Comparison of ENCODE assay signal across 12 cellular contexts in genomic region chr15:48643236-48643635, GRCh38. TPM values are rescaled to one million over a fixed set of nuclear protein-coding genes. Genes with fewer than 3 reads are reported as not detected.
DNase-seq lines count a peak whose midpoint lies in the region; ATAC-seq, FAIRE-seq and TF ChIP-seq lines count a peak whose summit lies in the region.
"Had no signal": no experiment of that assay in that cellular context is flagged by ENCODE, and none has a peak within 500 bp of the region (broad histone marks: within the 10 kb centered on the region; RNA-seq: fewer than 3 reads in every experiment).

No MANE protein-coding gene starts in this region.

- H3K4me1 ChIP-seq in A673 (ENCODE audit: insufficient read depth, low read length, poor library complexity, severe bottlenecking) (peaks cover 13% of the 10 kb centered on the region), SJSA1 (replicated peaks) (peaks cover 59% of the 10 kb centered on the region), fibroblast of lung (ENCODE audit: control insufficient read depth, extremely low read depth, insufficient read depth, low read length) (peaks cover 11% of the 10 kb centered on the region), psoas muscle (peaks cover 3% of the 10 kb centered on the region)
- H3K4me1 ChIP-seq: colonic mucosa had no signal

- BruUV-seq in A673 (replicated peaks; lab: Mats Ljungman, UMichigan) = no TSS peak

- FAIRE-seq in GM19239 (lab: Jason Lieb, UNC) = no peak
- FAIRE-seq: H1 had no signal

- intact Hi-C loops in A673 (cut with micrococcal nuclease; ENCODE audit: unreplicated experiment) (loop anchor here (10.0 kb wide), 1 partner anchor 138 kb away; no protein-coding TSS in a partner anchor), psoas muscle (cut with DNase I) (loop anchor here in 1 of 2 donors (5.0 to 10.0 kb wide), 2 partner anchors 126 to 288 kb away; no protein-coding TSS in a partner anchor)

- ATAC-seq in psoas muscle = no peak
- no peak for ATAC-seq in GM21723 (IDR thresholded peaks at IDR 0.05; ENCODE audit: unreplicated experiment)
- ATAC-seq in GM19463 (IDR thresholded peaks at IDR 0.05; ENCODE audit: unreplicated experiment) = no peak

- POLR2A ChIA-PET in A673 (lab: Charles Lee; ENCODE audit: low non-redundant PET) = no interaction called here

- peaks cover 69% of the 10 kb centered on the region for H3K79me2 ChIP-seq in fibroblast of lung (ENCODE audit: control insufficient read depth, insufficient read depth, low read length)

- no peak for TF ChIP-seq CTCF in A673 (conservative IDR thresholded peaks at IDR 0.05; ENCODE audit: low read depth, low read length)
- TF ChIP-seq CTCF in fibroblast of lung (conservative IDR thresholded peaks at IDR 0.05 in 1 of 2, IDR thresholded peaks at IDR 0.05 in 1 of 2; ENCODE audit: low read depth in 1 of 2, low read length in 2 of 2) = no peak
- no peak for TF ChIP-seq CTCF in psoas muscle (IDR thresholded peaks at IDR 0.05)

- no peaks in the 10 kb centered on the region for H4K20me1 ChIP-seq in fibroblast of lung (ENCODE audit: control insufficient read depth, extremely low read depth, insufficient read depth, low read length)

- H3K27me3 ChIP-seq in A673 (replicated peaks; ENCODE audit: insufficient read depth, low read depth, low read length, poor library complexity) = no peaks in the 10 kb centered on the region
- H3K27me3 ChIP-seq in SJSA1 (replicated peaks) = no peaks in the 10 kb centered on the region
- no peaks in the 10 kb centered on the region for H3K27me3 ChIP-seq in fibroblast of lung (ENCODE audit: control insufficient read depth, insufficient read depth, low read length)
- peaks cover 0 to 43% (median 10%) of the 10 kb centered on the region in 3 donors for H3K27me3 ChIP-seq in psoas muscle (ENCODE audit: insufficient read depth in 3 of 3, low read length in 2 of 3)

- CTCF ChIA-PET in A673 (lab: Charles Lee) = no interaction called here

- H3K4me3 ChIP-seq in A673 (ENCODE audit: low read depth, low read length, poor library complexity, severe bottlenecking) (peak overlapping the region; percentile 87), SJSA1 (peak overlapping the region; percentile 91), fibroblast of lung (replicated peaks in 1 of 4; ENCODE audit: control extremely low read depth in 1 of 4, insufficient read depth in 1 of 4, low read depth in 3 of 4, low read length in 4 of 4) (peak overlapping the region; percentile 93 to 98 (median 96)), psoas muscle (peak overlapping the region; percentile 67)

- H3K9ac ChIP-seq in fibroblast of lung (ENCODE audit: insufficient read depth, low read length) = peak overlapping the region; percentile 94

- H3K4me2 ChIP-seq in fibroblast of lung (ENCODE audit: extremely low read depth, insufficient read depth, low read length) = peak overlapping the region; percentile 73

- H3K9me3 ChIP-seq in A673 (ENCODE audit: low read depth, low read length, poor library complexity, severe bottlenecking) (no peaks in the 10 kb centered on the region), SJSA1 (replicated peaks) (no peaks in the 10 kb centered on the region), fibroblast of lung (ENCODE audit: control insufficient read depth, insufficient read depth, low read depth, low read length) (no peaks in the 10 kb centered on the region), psoas muscle (no peaks in the 10 kb centered on the region)
- H3K9me3 ChIP-seq: colonic mucosa, neutrophil had no signal

- 34 to 41% (median 41%) methylated on average over 3 of the region's 3 CpGs for WGBS in psoas muscle, 3 donors

- H3K36me3 ChIP-seq in A673 (ENCODE audit: insufficient read depth, low read length, poor library complexity, severe bottlenecking) (no peaks in the 10 kb centered on the region), SJSA1 (peaks cover 70% of the 10 kb centered on the region), fibroblast of lung (ENCODE audit: control insufficient read depth, insufficient read depth, low read length) (no peaks in the 10 kb centered on the region), psoas muscle (ENCODE audit: insufficient read depth in 1 of 2, low read depth in 1 of 2) (no peaks in the 10 kb centered on the region)
- H3K36me3 ChIP-seq: colonic mucosa, neutrophil had no signal

- H2AFZ ChIP-seq in fibroblast of lung (ENCODE audit: low read length) = no peak overlapping the region

- H3K27ac ChIP-seq in A673 (ENCODE audit: low read depth, low read length, poor library complexity, severe bottlenecking) (no peak overlapping the region), SJSA1 (peak overlapping the region; percentile 22; the same call in 1 of the 2 replicates), fibroblast of lung (ENCODE audit: insufficient read depth, low read length) (peak overlapping the region; percentile 93), psoas muscle (no peak overlapping the region)
- H3K27ac ChIP-seq: colonic mucosa, neutrophil had no signal

- DNase-seq in A673 (ENCODE audit: low spot score) = no peak
- DNase-seq in SJSA1 (ENCODE audit: low read depth in 1 of 2, low spot score in 2 of 2) = no peak
- no peak for DNase-seq in fibroblast of lung (ENCODE audit: low read depth in 2 of 2)
- no peak for DNase-seq in psoas muscle
- no peak for DNase-seq in NCI-H1048 (lab: John Stamatoyannopoulos, UW)
- no peak for DNase-seq in GM19239 (ENCODE audit: insufficient read length, low spot score)
- DNase-seq: activated B cell treated with CpG ODN at 0.5 μM for 24 hours, colonic mucosa had no signal

RNA-seq across cellular contexts. Expression of gene FBN1, which starts 2.3 kb away (rescaled TPM):
- 25.4 and 25.8 TPM in 2 replicates for total RNA-seq in A673 (2021)
- total RNA-seq in SJSA1 (2014; rRNA removed; shearing (Covaris generic)) = 352 and 372 TPM in 2 replicates
- 260 and 446 TPM in 2 replicates for total RNA-seq in fibroblast of lung
- polyA plus RNA-seq in fibroblast of lung = 243 and 368 TPM in 2 replicates
- 144 and 241 TPM in 2 replicates for polyA plus RNA-seq in fibroblast of lung (2012)
- polyA minus RNA-seq in fibroblast of lung (ENCODE audit: low replicate concordance) = 316 and 342 TPM in 2 replicates
- total RNA-seq in psoas muscle = 10 to 100 TPM; 16.4 to 40.6 (median 20.1) TPM
- polyA plus RNA-seq in psoas muscle = 1 to 10 TPM; 7.7 to 8.0 (median 7.9) TPM

Comparison
In these comparisons a context has a peak if more than half of its experiments do, and no peak if none do; other contexts are left out.
1. H3K27ac ChIP-seq: peak in SJSA1 (single experiment) and fibroblast of lung (single experiment); none in A673 (single experiment) and psoas muscle (single experiment).
2. Peak in every context shown above with its lines, with median percentiles within 50 percentile points of each other: H3K4me3 ChIP-seq.